In the genomic region with DNA sequence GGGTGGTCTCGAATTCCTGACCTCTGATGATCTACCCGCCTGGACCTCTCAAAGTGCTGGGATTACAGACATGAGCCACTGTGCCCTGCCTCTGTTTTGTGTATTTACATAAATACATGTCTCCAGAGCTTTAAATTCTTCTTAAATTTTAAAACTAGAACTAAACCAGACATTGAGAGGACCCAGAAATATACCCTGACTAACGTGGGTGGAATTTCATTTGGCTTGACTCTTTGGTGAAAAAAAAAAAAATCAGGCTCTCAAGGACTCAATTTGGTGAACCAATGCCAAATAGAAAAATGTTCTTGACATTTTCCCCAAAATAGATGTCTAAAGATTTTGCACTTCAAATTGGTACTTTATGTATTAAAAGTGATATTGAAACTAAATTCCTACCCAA, we compare ENCODE assay signal across 14 cellular contexts. TPM values are rescaled to one million over a fixed set of nuclear protein-coding genes. Genes with fewer than 3 reads are reported as not detected.
DNase-seq lines count a peak whose midpoint lies in the region; ATAC-seq, FAIRE-seq and TF ChIP-seq lines count a peak whose summit lies in the region.
"Had no signal": no experiment of that assay in that cellular context is flagged by ENCODE, and none has a peak within 500 bp of the region (broad histone marks: within the 10 kb centered on the region; RNA-seq: fewer than 3 reads in every experiment).

No MANE protein-coding gene starts in this region.

- no peaks in the 10 kb centered on the region for H3K9me3 Mint-ChIP-seq in activated B cell treated with CpG ODN at 0.5 μM for 24 hours
- H3K9me3 Mint-ChIP-seq: activated CD4-positive, alpha-beta memory T cell treated with anti-CD3 and anti-CD28 coated beads for 36 hours; CD8-positive, alpha-beta T cell; neural crest cell had no signal

- CTCF ChIA-PET in activated B cell treated with CpG ODN at 0.5 μM for 24 hours (lab: Charles Lee): interaction anchor here (1.0 kb wide), 1 partner anchor 41 kb away, joined by 3 read pairs; no protein-coding TSS in a partner anchor

- peak; percentile 36 for FAIRE-seq in H54 (lab: Jason Lieb, UNC)

- DNase-seq in H54 (ENCODE audit: insufficient read length, low spot score) (no peak), activated B cell treated with CpG ODN at 0.5 μM for 24 hours (no peak), thyroid gland (no peak), MV-4-11 (lab: John Stamatoyannopoulos, UW) (no peak)
- no peak for DNase-seq in activated naive CD4-positive, alpha-beta T cell treated with anti-CD3 and anti-CD28 coated beads, Interleukin-2, amount 50 U/mL, for 16 hours
- DNase-seq: activated CD4-positive, alpha-beta memory T cell treated with anti-CD3 and anti-CD28 coated beads for 36 hours; anterior cingulate cortex; CD8-positive, alpha-beta T cell; mammary epithelial cell; NCI-H187; stimulated activated naive CD4-positive, alpha-beta T cell treated with Interleukin-2 at 50 U/mL for 16 hours had no signal

- no peaks in the 10 kb centered on the region for H3K9me3 ChIP-seq in gastroesophageal sphincter
- no peaks in the 10 kb centered on the region for H3K9me3 ChIP-seq in thyroid gland

- POLR2A ChIA-PET in activated B cell treated with CpG ODN at 0.5 μM for 24 hours (lab: Charles Lee): no interaction called here

- ATAC-seq in activated B cell treated with CpG ODN at 0.5 μM for 24 hours (ENCODE audit: low read depth): no peak
- no peak for ATAC-seq in gastroesophageal sphincter
- ATAC-seq in GM18517 (IDR thresholded peaks at IDR 0.05; ENCODE audit: unreplicated experiment): no peak

- H3K4me3 Mint-ChIP-seq in activated B cell treated with CpG ODN at 0.5 μM for 24 hours: peak overlapping the region; percentile 92
- H3K4me3 Mint-ChIP-seq: neural crest cell had no signal

- peaks cover 15% of the 10 kb centered on the region for H3K4me1 Mint-ChIP-seq in activated B cell treated with CpG ODN at 0.5 μM for 24 hours

- intact Hi-C loops in activated B cell treated with CpG ODN at 0.5 μM for 24 hours (cut with micrococcal nuclease) (loop anchor here (2.0 kb wide), 1 partner anchor 17 kb away; a partner anchor contains a TSS), thyroid gland (cut with DNase I) (no loop called here)

- no peaks in the 10 kb centered on the region for H3K27me3 Mint-ChIP-seq in activated B cell treated with CpG ODN at 0.5 μM for 24 hours
- H3K27me3 Mint-ChIP-seq: activated CD4-positive, alpha-beta memory T cell treated with anti-CD3 and anti-CD28 coated beads for 36 hours had no signal

- TF ChIP-seq CTCF in activated B cell treated with CpG ODN at 0.5 μM for 24 hours (IDR thresholded peaks at IDR 0.05) (no peak), gastroesophageal sphincter (IDR thresholded peaks at IDR 0.05) (no peak), thyroid gland (IDR thresholded peaks at IDR 0.05) (no peak)

- H3K27ac ChIP-seq in gastroesophageal sphincter: peak overlapping the region; percentile 15 to 91 (median 77)
- H3K27ac ChIP-seq in thyroid gland: peak overlapping the region in 2 of 3 donors; percentile 58 to 77

- H3K36me3 ChIP-seq in gastroesophageal sphincter (no peaks in the 10 kb centered on the region), thyroid gland (no peaks in the 10 kb centered on the region)

- no peak for TF ChIP-seq EP300 in gastroesophageal sphincter (IDR thresholded peaks at IDR 0.05)

- peaks cover 2% of the 10 kb centered on the region for H3K36me3 Mint-ChIP-seq in activated B cell treated with CpG ODN at 0.5 μM for 24 hours (ENCODE audit: low read depth)
- H3K36me3 Mint-ChIP-seq: activated CD4-positive, alpha-beta memory T cell treated with anti-CD3 and anti-CD28 coated beads for 36 hours had no signal

- TF ChIP-seq POLR2A in H54 (IDR thresholded peaks at IDR 0.05; ENCODE audit: low read depth, low read length): no peak
- TF ChIP-seq POLR2A in gastroesophageal sphincter (IDR thresholded peaks at IDR 0.05): no peak
- TF ChIP-seq POLR2A in thyroid gland (IDR thresholded peaks at IDR 0.05): no peak

- peaks cover 0 to 73% (median 4%) of the 10 kb centered on the region in 3 donors for H3K4me1 ChIP-seq in gastroesophageal sphincter
- H3K4me1 ChIP-seq in thyroid gland: peaks cover 6 to 16% of the 10 kb centered on the region in 2 donors

- no peaks in the 10 kb centered on the region for H3K27me3 ChIP-seq in gastroesophageal sphincter
- H3K27me3 ChIP-seq in thyroid gland: no peaks in the 10 kb centered on the region

- H3K4me3 ChIP-seq in gastroesophageal sphincter (no peak overlapping the region), thyroid gland (replicated peaks in 1 of 3) (no peak overlapping the region)

- no peak overlapping the region for H3K27ac Mint-ChIP-seq in activated B cell treated with CpG ODN at 0.5 μM for 24 hours
- H3K27ac Mint-ChIP-seq: activated CD4-positive, alpha-beta memory T cell treated with anti-CD3 and anti-CD28 coated beads for 36 hours had no signal

- 23 to 46% methylated on average over 1 to 3 of the region's 3 CpGs for WGBS in gastroesophageal sphincter (ENCODE audit: low coverage in 1 of 2), 2 donors
- WGBS in thyroid gland, 2 donors: 66 to 73% methylated on average over 3 of the region's 3 CpGs

RNA-seq across cellular contexts. Expression of a gene that starts 16.6 kb away (rescaled TPM):
- total RNA-seq in activated B cell treated with CpG ODN at 0.5 μM for 24 hours: 18.2 and 22.6 TPM in 2 replicates
- 10 to 100 TPM; 15.0 to 27.5 (median 19.6) TPM for total RNA-seq in gastroesophageal sphincter
- 10 to 100 TPM in 3 of 4 donors, 1 to 10 TPM in 1; 9.4 to 34.1 (median 17.4) TPM for total RNA-seq in thyroid gland

RNA-seq across cellular contexts. Expression of a gene that starts 21.4 kb away (rescaled TPM):
- total RNA-seq in activated B cell treated with CpG ODN at 0.5 μM for 24 hours (1.5 and 2.4 TPM in 2 replicates), gastroesophageal sphincter (1,000 to 10,000 TPM; 5,887 to 9,086 (median 7,887) TPM), thyroid gland (100 to 1,000 TPM in 1 of 4 donors, 10 to 100 TPM in 3; 61.5 to 173 (median 72.2) TPM)

Comparison
In these comparisons a context has a peak if more than half of its experiments do, and no peak if none do; other contexts are left out.
1. RNA of a gene that starts 21.4 kb away (total RNA-seq): 5,887 to 9,086 TPM in gastroesophageal sphincter; 61.5 to 173 TPM in thyroid gland and 1.5 to 2.4 TPM in activated B cell treated with CpG ODN at 0.5 μM for 24 hours; every median in the first group is over 10 times any median in the second.